8 cellular contexts compared by ENCODE assay signal in the genomic region with DNA sequence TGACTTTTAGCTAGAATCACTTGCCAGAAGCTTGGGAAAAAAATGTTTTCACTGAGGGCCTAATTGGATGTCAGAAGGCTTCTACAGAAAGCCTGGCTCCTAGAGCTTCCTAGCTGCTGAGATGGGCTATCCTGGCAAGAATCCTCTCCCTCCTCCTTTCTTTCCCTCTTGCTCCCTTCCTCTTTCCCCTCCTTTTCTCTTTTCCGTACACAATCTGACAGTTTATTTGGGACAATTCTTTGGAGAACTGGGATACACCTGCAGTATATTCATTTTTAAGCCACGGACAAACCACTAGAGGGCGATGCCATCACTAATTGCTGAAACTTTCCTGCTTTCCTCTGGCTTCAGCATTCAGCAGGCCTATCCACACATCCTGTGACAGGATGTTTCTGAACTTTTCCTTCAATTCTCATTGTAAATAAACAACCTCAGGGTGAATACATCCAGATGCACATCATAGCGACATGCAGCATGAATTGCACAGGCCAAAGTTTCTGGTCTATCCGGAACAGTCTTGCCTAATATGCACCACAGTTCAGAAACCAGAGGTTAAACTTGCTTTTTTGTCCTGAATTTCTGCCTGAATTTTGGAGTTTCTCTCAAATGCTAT.
A peak's percentile ranks its signal among the peaks of the same experiment; 100 is the strongest.
DNase-seq lines count a peak whose midpoint lies in the region; ATAC-seq and TF ChIP-seq lines count a peak whose summit lies in the region.

No MANE protein-coding gene starts in this region.

- H3K9ac ChIP-seq in iPS-18a (ENCODE audit: low read length), result peak overlapping the region; percentile 53

- WGBS in body of pancreas, 2 donors, result 16 to 23% methylated on average over 5 of the region's 5 CpGs

- ATAC-seq in HG02885 (IDR thresholded peaks at IDR 0.05; ENCODE audit: poor library complexity, unreplicated experiment) (peak; percentile 85), body of pancreas (peak; percentile 58)

- H3K4me1 ChIP-seq in body of pancreas (peaks cover 43% of the 10 kb centered on the region), iPS-18a (ENCODE audit: control insufficient read depth, low read depth, low read length) (peaks cover 50% of the 10 kb centered on the region)

- no peaks in the 10 kb centered on the region for H3K36me3 ChIP-seq in body of pancreas (replicated peaks in 1 of 2; ENCODE audit: insufficient read depth in 1 of 2, low read depth in 2 of 2)
- H3K36me3 ChIP-seq in iPS-18a (ENCODE audit: control insufficient read depth, low read depth, low read length), result no peaks in the 10 kb centered on the region

- H3K9me3 ChIP-seq in body of pancreas, result no peaks in the 10 kb centered on the region
- no peaks in the 10 kb centered on the region for H3K9me3 ChIP-seq in iPS-18a (ENCODE audit: control insufficient read depth, low read depth, low read length)

- intact Hi-C loops in body of pancreas (cut with DNase I), result no loop called here

- no peak for TF ChIP-seq POLR2A in body of pancreas (IDR thresholded peaks at IDR 0.05)

- H3K27me3 ChIP-seq in body of pancreas (no peaks in the 10 kb centered on the region), iPS-18a (ENCODE audit: control insufficient read depth, insufficient read depth, low read length) (no peaks in the 10 kb centered on the region)

- H3K27ac ChIP-seq in body of pancreas (peak overlapping the region; percentile 42 to 86 (median 60)), iPS-18a (ENCODE audit: low read length) (peak overlapping the region; percentile 49)

- peak; percentile 70 for DNase-seq in Ammon's horn (ENCODE audit: low spot score)
- DNase-seq in NCI-H2196 (lab: John Stamatoyannopoulos, UW; ENCODE audit: unreplicated experiment), result peak; percentile 63
- peak; percentile 51 to 65 (median 54) for DNase-seq in body of pancreas
- peak; percentile 81 for DNase-seq in superior temporal gyrus (ENCODE audit: extremely low spot score)
- DNase-seq in activated CD8-positive, alpha-beta memory T cell treated with anti-CD3 and anti-CD28 coated beads, Interleukin-2, amount 50 U/mL, for 48 hours, result no peak

- TF ChIP-seq CTCF in GM12873 (IDR thresholded peaks at IDR 0.05; ENCODE audit: insufficient read depth, low read depth, low read length, missing control alignments) (peak; percentile 73), body of pancreas (IDR thresholded peaks at IDR 0.05) (peak in 6 of 7 experiments; percentile 47 to 77 (median 64))

- no peak overlapping the region for H3K4me3 ChIP-seq in body of pancreas
- no peak overlapping the region for H3K4me3 ChIP-seq in iPS-18a (ENCODE audit: low read length)
